Comparison of ENCODE assay signal across 35 cellular contexts in genomic region chr4:186738421-186738820, GRCh38.
"Had no signal": no experiment of that assay in that cellular context is flagged by ENCODE, and none has a peak within 500 bp of the region (broad histone marks: within the 10 kb centered on the region; RNA-seq: fewer than 3 reads in every experiment).

No MANE protein-coding gene starts in this region.

- H3K4me2 ChIP-seq: KMS-11 had no signal

- H3K27me3 ChIP-seq: MG63 had no signal

- H3K36me3 ChIP-seq: MG63 had no signal

- DNase-seq: Karpas-422, Kasumi-1, KG1, MG63, MM.1S, MV-4-11, NCI-H1048, NCI-H1092, NCI-H1092 treated with DMSO at 0.1 percent for 48 hours, NCI-H1105, NCI-H1105 treated with DMSO at 0.1 percent for 48 hours, NCI-H1417, NCI-H1417 treated with DMSO at 0.1 percent for 48 hours, NCI-H1436, NCI-H1436 treated with DMSO at 0.1 percent for 48 hours, NCI-H146, NCI-H1694, NCI-H1694 treated with DMSO at 0.1 percent for 48 hours, NCI-H187, NCI-H187 treated with DMSO at 0.1 percent for 48 hours, NCI-H1930, NCI-H2029, NCI-H2029 treated with DMSO at 0.1 percent for 48 hours, NCI-H2081, NCI-H2081 treated with DMSO at 0.1 percent for 48 hours, NCI-H2107, NCI-H2171, NCI-H2171 treated with DMSO at 0.1 percent for 48 hours, NCI-H2227 treated with DMSO at 0.1 percent for 48 hours, NCI-H226, NCI-H345, NCI-H446, NCI-H446 treated with DMSO at 0.1 percent for 48 hours, NCI-H510A had no signal

- H3K27ac ChIP-seq: KMS-11 had no signal

- H3K4me3 ChIP-seq: MG63 had no signal

- H3K9me3 ChIP-seq: MG63 had no signal

- H3K9ac ChIP-seq: KMS-11 had no signal
